1 cellular context compared by ENCODE assay signal in genomic region chr3:13319821-13320220, GRCh38.
TF ChIP-seq lines count a peak whose summit lies in the region.

No MANE protein-coding gene starts in this region.

TF ChIP-seq in K562, 482 proteins besides CTCF, POLR2A, EP300 and RAD21:
- TF ChIP-seq HOXB6 (CRISPR knock-in tag; IDR thresholded peaks at IDR 0.05; ENCODE audit: borderline replicate concordance) (no peak), ATF3 (IDR thresholded peaks at IDR 0.05) (no peak), ATF3 (CRISPR knock-in tag; conservative IDR thresholded peaks at IDR 0.05) (no peak), DEAF1 (CRISPR knock-in tag; IDR thresholded peaks at IDR 0.05) (no peak), MBD1 (CRISPR knock-in tag; IDR thresholded peaks at IDR 0.05) (no peak), POLR2G (IDR thresholded peaks at IDR 0.05; ENCODE audit: low read depth, low read length) (peak; percentile 46), RBM22 (IDR thresholded peaks at IDR 0.05; ENCODE audit: low read depth, low read length, poor library complexity, severe bottlenecking) (peak; percentile 50), RERE (CRISPR knock-in tag; IDR thresholded peaks at IDR 0.05; ENCODE audit: borderline replicate concordance) (no peak), MXD1 (CRISPR knock-in tag; IDR thresholded peaks at IDR 0.05; ENCODE audit: borderline replicate concordance, poor library complexity, severe bottlenecking) (no peak), TEAD2 (tag; IDR thresholded peaks at IDR 0.05) (no peak), PTTG1 (tag; IDR thresholded peaks at IDR 0.05; ENCODE audit: low read depth) (no peak), NR2C1 (IDR thresholded peaks at IDR 0.05) (no peak), NR2C1 (tag; IDR thresholded peaks at IDR 0.05) (no peak), ZNF140 (CRISPR knock-in tag; IDR thresholded peaks at IDR 0.05) (no peak), ZNF436 (CRISPR knock-in tag; IDR thresholded peaks at IDR 0.05) (no peak), ZBTB5 (IDR thresholded peaks at IDR 0.05) (no peak), SMARCC2 (IDR thresholded peaks at IDR 0.05; ENCODE audit: low read depth) (no peak), ZNF830 (CRISPR knock-in tag; IDR thresholded peaks at IDR 0.05) (no peak), ZNF639 (CRISPR knock-in tag; conservative IDR thresholded peaks at IDR 0.05 in 1 of 2, IDR thresholded peaks at IDR 0.05 in 1 of 2) (no peak)
